9 cellular contexts compared by ENCODE assay signal in genomic region chr9:97802276-97802675, GRCh38. TPM values are rescaled to one million over a fixed set of nuclear protein-coding genes. Genes with fewer than 3 reads are reported as not detected.
DNase-seq lines count a peak whose midpoint lies in the region; ATAC-seq and TF ChIP-seq lines count a peak whose summit lies in the region.
"Had no signal": no experiment of that assay in that cellular context is flagged by ENCODE, and none has a peak within 500 bp of the region (broad histone marks: within the 10 kb centered on the region; RNA-seq: fewer than 3 reads in every experiment).

No MANE protein-coding gene starts in this region.

- BruUV-seq in PC-9 (replicated peaks; lab: Mats Ljungman, UMichigan) = no TSS peak

- H3K36me3 ChIP-seq in PC-9 (ENCODE audit: low read depth) = no peaks in the 10 kb centered on the region

- no peaks in the 10 kb centered on the region for H4K20me1 ChIP-seq in PC-9 (ENCODE audit: insufficient read depth)

- H2AFZ ChIP-seq in PC-9 = peak overlapping the region; percentile 61

- H3F3A ChIP-seq in PC-9 (ENCODE audit: insufficient read depth, low read depth) = peaks cover 36% of the 10 kb centered on the region

- H3K4me3 Mint-ChIP-seq in osteocyte (ENCODE audit: unreplicated experiment) = peak overlapping the region; percentile 72

- intact Hi-C loops in PC-9 (cut with micrococcal nuclease; ENCODE audit: unreplicated experiment) = loop anchor here (1.0 to 5.0 kb wide), 4 partner anchors 51 to 100 kb away; partner anchors contain the start of gene FOXE1

- H3K4me1 ChIP-seq in PC-9 (replicated peaks; ENCODE audit: insufficient read depth) = peaks cover 52% of the 10 kb centered on the region

- H3K4me2 ChIP-seq in PC-9 = peak overlapping the region; percentile 87

- H3K27me3 Mint-ChIP-seq in osteocyte (ENCODE audit: unreplicated experiment) = peaks cover 53% of the 10 kb centered on the region

- no peaks in the 10 kb centered on the region for H3K36me3 Mint-ChIP-seq in osteocyte (ENCODE audit: unreplicated experiment)

- H3K9me2 ChIP-seq in PC-9 (ENCODE audit: insufficient read depth) = no peaks in the 10 kb centered on the region

- peaks cover 6% of the 10 kb centered on the region for H3K4me1 Mint-ChIP-seq in osteocyte (ENCODE audit: unreplicated experiment)

- H3K4me3 ChIP-seq in PC-9 (peak overlapping the region; percentile 16; the same call in 1 of the 2 replicates), choroid plexus epithelial cell (ENCODE audit: low read depth, low read length) (no peak overlapping the region)

- DNase-seq in GM04503 (ENCODE audit: low read depth) = peak; percentile 40
- DNase-seq in PC-9 = peak; percentile 85 to 91
- DNase-seq in choroid plexus epithelial cell (ENCODE audit: low read depth) = peak; percentile 58
- DNase-seq in osteocyte (ENCODE audit: extremely low spot score, unreplicated experiment) = no peak
- DNase-seq: stimulated activated naive CD4-positive, alpha-beta T cell treated with Interleukin-2 at 50 U/mL for 16 hours had no signal

- H3K9me3 ChIP-seq in PC-9 (ENCODE audit: insufficient read depth, low read depth) = no peaks in the 10 kb centered on the region

- POLR2A ChIA-PET in PC-9 (lab: Charles Lee; ENCODE audit: unreplicated experiment) = interaction anchor here (0.6 to 0.9 kb wide), 2 partner anchors 49 to 88 kb away, joined by 14 to 32 read pairs; no protein-coding TSS in a partner anchor

- no peak for ATAC-seq in HG03135 (IDR thresholded peaks at IDR 0.05; ENCODE audit: unreplicated experiment)
- no peak for ATAC-seq in HG02763 (IDR thresholded peaks at IDR 0.05; ENCODE audit: unreplicated experiment)
- ATAC-seq in HG03159 (IDR thresholded peaks at IDR 0.05; ENCODE audit: unreplicated experiment) = no peak

- H3K27ac ChIP-seq in PC-9 = peak overlapping the region; percentile 85

- CTCF ChIA-PET in PC-9 (lab: Charles Lee) = no interaction called here

- no peaks in the 10 kb centered on the region for H3K9me3 Mint-ChIP-seq in osteocyte (ENCODE audit: unreplicated experiment)

- no peak for TF ChIP-seq CTCF in PC-9 (conservative IDR thresholded peaks at IDR 0.05)
- no peak for TF ChIP-seq CTCF in choroid plexus epithelial cell (conservative IDR thresholded peaks at IDR 0.05; ENCODE audit: low read depth, low read length)
- TF ChIP-seq CTCF in osteocyte (IDR thresholded peaks at IDR 0.05) = no peak

- H3K27me3 ChIP-seq in PC-9 (ENCODE audit: insufficient read depth, low read depth) = no peaks in the 10 kb centered on the region

- H3K27ac Mint-ChIP-seq in osteocyte (ENCODE audit: unreplicated experiment) = no peak overlapping the region

- no peaks in the 10 kb centered on the region for H3K79me2 ChIP-seq in PC-9 (ENCODE audit: low read depth)

RNA-seq across cellular contexts. Expression of gene FOXE1, which starts 50.8 kb away (rescaled TPM):
- total RNA-seq in PC-9 (2021) (5.7 and 7.7 TPM in 2 replicates), osteocyte (not detected in 2 replicates)
- total RNA-seq: cardiac septum had no signal
